ENCODE assay signal across 9 cellular contexts in genomic region chr12:130242506-130242905, GRCh38.
"Had no signal": no experiment of that assay in that cellular context is flagged by ENCODE, and none has a peak within 500 bp of the region (broad histone marks: within the 10 kb centered on the region; RNA-seq: fewer than 3 reads in every experiment).

No MANE protein-coding gene starts in this region.

- H3K4me3 ChIP-seq: GM23248, GM23338, HAP-1 had no signal

- H3K36me3 ChIP-seq: HAP-1 had no signal

- ATAC-seq: GM23338, HCT116 had no signal

- H3K4me1 ChIP-seq: HAP-1 had no signal

- DNase-seq: GM23248, GOT3, H7, H9, HCEC 1CT, HFFc6 had no signal

- H3K27ac ChIP-seq: GM23248 had no signal

- H3K9me3 ChIP-seq: HAP-1 had no signal
